Comparison of ENCODE assay signal across 1 cellular context in the genomic region with DNA sequence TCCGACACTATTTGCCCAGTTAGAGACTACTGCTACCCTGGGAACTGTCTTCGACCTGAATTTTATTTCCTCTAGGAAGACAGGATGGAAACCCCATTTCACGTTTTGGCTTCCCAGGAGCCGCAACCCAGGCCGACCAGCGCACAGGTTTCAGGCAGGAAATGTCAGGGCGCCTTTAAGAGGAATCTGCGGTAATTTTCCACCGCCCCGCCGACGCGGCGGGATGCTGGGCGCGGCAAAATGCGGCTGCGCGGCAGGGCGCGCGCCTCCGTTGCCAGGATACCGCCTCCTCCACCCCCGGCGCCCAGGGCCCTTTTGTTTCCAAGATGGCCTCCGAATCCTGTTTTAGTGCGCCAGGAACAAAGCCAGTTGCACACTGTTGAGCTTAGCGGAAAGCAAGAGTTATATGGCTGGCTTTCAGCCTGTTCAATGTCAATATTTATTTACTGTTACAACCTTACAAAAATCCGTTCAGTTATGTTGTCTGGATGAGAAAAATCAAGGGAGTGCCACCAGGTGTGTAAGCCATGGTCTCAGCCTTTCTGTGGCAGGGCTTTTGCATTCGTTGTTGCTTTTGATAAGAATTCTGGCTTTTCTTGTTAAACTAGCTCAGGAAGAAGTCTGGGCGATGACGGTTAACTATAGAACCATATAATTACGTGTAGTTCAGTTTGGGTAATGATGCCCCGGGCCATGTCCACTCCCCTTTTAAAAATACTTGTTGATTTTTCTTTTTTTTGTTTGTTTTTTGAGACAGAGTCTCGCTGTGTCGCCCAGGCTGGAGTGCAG.
TF ChIP-seq lines count a peak whose summit lies in the region.

No MANE protein-coding gene starts in this region.

TF ChIP-seq in K562, 482 proteins besides CTCF, POLR2A, EP300 and RAD21 (continued from another document and continues in another):
- TF ChIP-seq, protein P1, sequence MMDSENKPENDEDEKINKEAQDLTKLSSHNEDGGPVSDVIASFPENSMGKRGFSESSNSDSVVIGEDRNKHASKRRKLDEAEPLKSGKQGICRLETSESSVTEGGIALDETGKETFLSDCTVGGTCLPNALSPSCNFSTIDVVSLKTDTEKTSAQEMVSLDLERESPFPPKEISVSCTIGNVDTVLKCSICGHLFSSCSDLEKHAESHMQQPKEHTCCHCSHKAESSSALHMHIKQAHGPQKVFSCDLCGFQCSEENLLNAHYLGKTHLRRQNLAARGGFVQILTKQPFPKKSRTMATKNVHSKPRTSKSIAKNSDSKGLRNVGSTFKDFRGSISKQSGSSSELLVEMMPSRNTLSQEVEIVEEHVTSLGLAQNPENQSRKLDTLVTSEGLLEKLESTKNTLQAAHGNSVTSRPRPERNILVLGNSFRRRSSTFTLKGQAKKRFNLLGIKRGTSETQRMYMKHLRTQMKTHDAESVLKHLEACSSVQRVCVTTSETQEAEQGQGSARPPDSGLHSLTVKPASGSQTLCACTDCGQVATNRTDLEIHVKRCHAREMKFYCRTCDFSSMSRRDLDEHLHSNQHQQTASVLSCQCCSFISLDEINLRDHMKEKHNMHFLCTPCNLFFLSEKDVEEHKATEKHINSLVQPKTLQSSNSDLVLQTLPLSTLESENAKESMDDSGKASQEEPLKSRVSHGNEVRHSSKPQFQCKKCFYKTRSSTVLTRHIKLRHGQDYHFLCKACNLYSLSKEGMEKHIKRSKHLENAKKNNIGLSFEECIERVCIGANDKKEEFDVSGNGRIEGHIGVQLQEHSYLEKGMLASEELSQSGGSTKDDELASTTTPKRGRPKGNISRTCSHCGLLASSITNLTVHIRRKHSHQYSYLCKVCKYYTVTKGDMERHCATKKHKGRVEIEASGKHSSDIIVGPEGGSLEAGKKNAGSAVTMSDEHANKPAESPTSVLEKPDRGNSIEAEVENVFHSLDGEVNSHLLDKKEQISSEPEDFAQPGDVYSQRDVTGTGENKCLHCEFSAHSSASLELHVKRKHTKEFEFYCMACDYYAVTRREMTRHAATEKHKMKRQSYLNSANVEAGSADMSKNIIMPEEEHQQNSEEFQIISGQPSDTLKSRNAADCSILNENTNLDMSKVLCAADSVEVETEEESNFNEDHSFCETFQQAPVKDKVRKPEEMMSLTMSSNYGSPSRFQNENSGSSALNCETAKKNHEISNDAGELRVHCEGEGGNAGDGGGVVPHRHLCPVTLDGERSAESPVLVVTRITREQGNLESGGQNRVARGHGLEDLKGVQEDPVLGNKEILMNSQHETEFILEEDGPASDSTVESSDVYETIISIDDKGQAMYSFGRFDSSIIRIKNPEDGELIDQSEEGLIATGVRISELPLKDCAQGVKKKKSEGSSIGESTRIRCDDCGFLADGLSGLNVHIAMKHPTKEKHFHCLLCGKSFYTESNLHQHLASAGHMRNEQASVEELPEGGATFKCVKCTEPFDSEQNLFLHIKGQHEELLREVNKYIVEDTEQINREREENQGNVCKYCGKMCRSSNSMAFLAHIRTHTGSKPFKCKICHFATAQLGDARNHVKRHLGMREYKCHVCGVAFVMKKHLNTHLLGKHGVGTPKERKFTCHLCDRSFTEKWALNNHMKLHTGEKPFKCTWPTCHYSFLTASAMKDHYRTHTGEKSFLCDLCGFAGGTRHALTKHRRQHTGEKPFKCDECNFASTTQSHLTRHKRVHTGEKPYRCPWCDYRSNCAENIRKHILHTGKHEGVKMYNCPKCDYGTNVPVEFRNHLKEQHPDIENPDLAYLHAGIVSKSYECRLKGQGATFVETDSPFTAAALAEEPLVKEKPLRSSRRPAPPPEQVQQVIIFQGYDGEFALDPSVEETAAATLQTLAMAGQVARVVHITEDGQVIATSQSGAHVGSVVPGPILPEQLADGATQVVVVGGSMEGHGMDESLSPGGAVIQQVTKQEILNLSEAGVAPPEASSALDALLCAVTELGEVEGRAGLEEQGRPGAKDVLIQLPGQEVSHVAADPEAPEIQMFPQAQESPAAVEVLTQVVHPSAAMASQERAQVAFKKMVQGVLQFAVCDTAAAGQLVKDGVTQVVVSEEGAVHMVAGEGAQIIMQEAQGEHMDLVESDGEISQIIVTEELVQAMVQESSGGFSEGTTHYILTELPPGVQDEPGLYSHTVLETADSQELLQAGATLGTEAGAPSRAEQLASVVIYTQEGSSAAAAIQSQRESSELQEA (IDR thresholded peaks at IDR 0.05; ENCODE audit: low read depth), result no peak; the same call in 1 of the 2 replicates
- TF ChIP-seq, protein P2, sequence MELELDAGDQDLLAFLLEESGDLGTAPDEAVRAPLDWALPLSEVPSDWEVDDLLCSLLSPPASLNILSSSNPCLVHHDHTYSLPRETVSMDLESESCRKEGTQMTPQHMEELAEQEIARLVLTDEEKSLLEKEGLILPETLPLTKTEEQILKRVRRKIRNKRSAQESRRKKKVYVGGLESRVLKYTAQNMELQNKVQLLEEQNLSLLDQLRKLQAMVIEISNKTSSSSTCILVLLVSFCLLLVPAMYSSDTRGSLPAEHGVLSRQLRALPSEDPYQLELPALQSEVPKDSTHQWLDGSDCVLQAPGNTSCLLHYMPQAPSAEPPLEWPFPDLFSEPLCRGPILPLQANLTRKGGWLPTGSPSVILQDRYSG (tag; conservative IDR thresholded peaks at IDR 0.05; ENCODE audit: low read depth), result no peak
- TF ChIP-seq GABPA (tag; conservative IDR thresholded peaks at IDR 0.05; ENCODE audit: low read depth) (peak; percentile 41; the same call in 1 of the 2 replicates), GTF2E2 (tag; IDR thresholded peaks at IDR 0.05) (no peak), CCNT2 (IDR thresholded peaks at IDR 0.05; ENCODE audit: borderline replicate concordance, extremely low read depth, insufficient read length, low read depth, low read length) (peak; percentile 86), MEIS2 (IDR thresholded peaks at IDR 0.05; ENCODE audit: partially characterized antibody) (no peak), FUS (optimal IDR thresholded peaks at IDR 0.05; ENCODE audit: low read depth, low read length) (no peak), MTA3 (IDR thresholded peaks at IDR 0.05; ENCODE audit: borderline replicate concordance) (peak; percentile 61; the same call in 1 of the 2 replicates), SIN3A (IDR thresholded peaks at IDR 0.05; ENCODE audit: borderline replicate concordance in 2 of 2, control insufficient read depth in 1 of 2, low read depth in 2 of 2, low read length in 2 of 2) (peak in 1 of 2 experiments; percentile 40; a peak in 2 of 4 replicates), ARID2 (IDR thresholded peaks at IDR 0.05) (no peak), NR4A1 (CRISPR knock-in tag; IDR thresholded peaks at IDR 0.05) (no peak), NR4A1 (tag; IDR thresholded peaks at IDR 0.05) (no peak), HNRNPUL1 (IDR thresholded peaks at IDR 0.05; ENCODE audit: low read length) (no peak), POLR2AphosphoS2 (IDR thresholded peaks at IDR 0.05; ENCODE audit: low read length) (no peak), PHB (CRISPR knock-in tag; IDR thresholded peaks at IDR 0.05) (no peak), TAF7 (tag; IDR thresholded peaks at IDR 0.05) (peak; percentile 85), GABPB1 (CRISPR knock-in tag; IDR thresholded peaks at IDR 0.05) (no peak), ZNF785 (CRISPR knock-in tag; IDR thresholded peaks at IDR 0.05) (no peak), KAT8 (IDR thresholded peaks at IDR 0.05; ENCODE audit: low read depth) (peak; percentile 44; the same call in 1 of the 2 replicates)
- TF ChIP-seq, protein P3, sequence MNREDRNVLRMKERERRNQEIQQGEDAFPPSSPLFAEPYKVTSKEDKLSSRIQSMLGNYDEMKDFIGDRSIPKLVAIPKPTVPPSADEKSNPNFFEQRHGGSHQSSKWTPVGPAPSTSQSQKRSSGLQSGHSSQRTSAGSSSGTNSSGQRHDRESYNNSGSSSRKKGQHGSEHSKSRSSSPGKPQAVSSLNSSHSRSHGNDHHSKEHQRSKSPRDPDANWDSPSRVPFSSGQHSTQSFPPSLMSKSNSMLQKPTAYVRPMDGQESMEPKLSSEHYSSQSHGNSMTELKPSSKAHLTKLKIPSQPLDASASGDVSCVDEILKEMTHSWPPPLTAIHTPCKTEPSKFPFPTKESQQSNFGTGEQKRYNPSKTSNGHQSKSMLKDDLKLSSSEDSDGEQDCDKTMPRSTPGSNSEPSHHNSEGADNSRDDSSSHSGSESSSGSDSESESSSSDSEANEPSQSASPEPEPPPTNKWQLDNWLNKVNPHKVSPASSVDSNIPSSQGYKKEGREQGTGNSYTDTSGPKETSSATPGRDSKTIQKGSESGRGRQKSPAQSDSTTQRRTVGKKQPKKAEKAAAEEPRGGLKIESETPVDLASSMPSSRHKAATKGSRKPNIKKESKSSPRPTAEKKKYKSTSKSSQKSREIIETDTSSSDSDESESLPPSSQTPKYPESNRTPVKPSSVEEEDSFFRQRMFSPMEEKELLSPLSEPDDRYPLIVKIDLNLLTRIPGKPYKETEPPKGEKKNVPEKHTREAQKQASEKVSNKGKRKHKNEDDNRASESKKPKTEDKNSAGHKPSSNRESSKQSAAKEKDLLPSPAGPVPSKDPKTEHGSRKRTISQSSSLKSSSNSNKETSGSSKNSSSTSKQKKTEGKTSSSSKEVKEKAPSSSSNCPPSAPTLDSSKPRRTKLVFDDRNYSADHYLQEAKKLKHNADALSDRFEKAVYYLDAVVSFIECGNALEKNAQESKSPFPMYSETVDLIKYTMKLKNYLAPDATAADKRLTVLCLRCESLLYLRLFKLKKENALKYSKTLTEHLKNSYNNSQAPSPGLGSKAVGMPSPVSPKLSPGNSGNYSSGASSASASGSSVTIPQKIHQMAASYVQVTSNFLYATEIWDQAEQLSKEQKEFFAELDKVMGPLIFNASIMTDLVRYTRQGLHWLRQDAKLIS (CRISPR knock-in tag; IDR thresholded peaks at IDR 0.05), result no peak
- TF ChIP-seq, protein P4, sequence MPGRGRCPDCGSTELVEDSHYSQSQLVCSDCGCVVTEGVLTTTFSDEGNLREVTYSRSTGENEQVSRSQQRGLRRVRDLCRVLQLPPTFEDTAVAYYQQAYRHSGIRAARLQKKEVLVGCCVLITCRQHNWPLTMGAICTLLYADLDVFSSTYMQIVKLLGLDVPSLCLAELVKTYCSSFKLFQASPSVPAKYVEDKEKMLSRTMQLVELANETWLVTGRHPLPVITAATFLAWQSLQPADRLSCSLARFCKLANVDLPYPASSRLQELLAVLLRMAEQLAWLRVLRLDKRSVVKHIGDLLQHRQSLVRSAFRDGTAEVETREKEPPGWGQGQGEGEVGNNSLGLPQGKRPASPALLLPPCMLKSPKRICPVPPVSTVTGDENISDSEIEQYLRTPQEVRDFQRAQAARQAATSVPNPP (IDR thresholded peaks at IDR 0.05; ENCODE audit: borderline replicate concordance, insufficient read depth, insufficient read length), result no peak
- TF ChIP-seq, protein P5, sequence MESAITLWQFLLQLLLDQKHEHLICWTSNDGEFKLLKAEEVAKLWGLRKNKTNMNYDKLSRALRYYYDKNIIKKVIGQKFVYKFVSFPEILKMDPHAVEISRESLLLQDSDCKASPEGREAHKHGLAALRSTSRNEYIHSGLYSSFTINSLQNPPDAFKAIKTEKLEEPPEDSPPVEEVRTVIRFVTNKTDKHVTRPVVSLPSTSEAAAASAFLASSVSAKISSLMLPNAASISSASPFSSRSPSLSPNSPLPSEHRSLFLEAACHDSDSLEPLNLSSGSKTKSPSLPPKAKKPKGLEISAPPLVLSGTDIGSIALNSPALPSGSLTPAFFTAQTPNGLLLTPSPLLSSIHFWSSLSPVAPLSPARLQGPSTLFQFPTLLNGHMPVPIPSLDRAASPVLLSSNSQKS (CRISPR knock-in tag; IDR thresholded peaks at IDR 0.05), result no peak
- TF ChIP-seq, protein P6, sequence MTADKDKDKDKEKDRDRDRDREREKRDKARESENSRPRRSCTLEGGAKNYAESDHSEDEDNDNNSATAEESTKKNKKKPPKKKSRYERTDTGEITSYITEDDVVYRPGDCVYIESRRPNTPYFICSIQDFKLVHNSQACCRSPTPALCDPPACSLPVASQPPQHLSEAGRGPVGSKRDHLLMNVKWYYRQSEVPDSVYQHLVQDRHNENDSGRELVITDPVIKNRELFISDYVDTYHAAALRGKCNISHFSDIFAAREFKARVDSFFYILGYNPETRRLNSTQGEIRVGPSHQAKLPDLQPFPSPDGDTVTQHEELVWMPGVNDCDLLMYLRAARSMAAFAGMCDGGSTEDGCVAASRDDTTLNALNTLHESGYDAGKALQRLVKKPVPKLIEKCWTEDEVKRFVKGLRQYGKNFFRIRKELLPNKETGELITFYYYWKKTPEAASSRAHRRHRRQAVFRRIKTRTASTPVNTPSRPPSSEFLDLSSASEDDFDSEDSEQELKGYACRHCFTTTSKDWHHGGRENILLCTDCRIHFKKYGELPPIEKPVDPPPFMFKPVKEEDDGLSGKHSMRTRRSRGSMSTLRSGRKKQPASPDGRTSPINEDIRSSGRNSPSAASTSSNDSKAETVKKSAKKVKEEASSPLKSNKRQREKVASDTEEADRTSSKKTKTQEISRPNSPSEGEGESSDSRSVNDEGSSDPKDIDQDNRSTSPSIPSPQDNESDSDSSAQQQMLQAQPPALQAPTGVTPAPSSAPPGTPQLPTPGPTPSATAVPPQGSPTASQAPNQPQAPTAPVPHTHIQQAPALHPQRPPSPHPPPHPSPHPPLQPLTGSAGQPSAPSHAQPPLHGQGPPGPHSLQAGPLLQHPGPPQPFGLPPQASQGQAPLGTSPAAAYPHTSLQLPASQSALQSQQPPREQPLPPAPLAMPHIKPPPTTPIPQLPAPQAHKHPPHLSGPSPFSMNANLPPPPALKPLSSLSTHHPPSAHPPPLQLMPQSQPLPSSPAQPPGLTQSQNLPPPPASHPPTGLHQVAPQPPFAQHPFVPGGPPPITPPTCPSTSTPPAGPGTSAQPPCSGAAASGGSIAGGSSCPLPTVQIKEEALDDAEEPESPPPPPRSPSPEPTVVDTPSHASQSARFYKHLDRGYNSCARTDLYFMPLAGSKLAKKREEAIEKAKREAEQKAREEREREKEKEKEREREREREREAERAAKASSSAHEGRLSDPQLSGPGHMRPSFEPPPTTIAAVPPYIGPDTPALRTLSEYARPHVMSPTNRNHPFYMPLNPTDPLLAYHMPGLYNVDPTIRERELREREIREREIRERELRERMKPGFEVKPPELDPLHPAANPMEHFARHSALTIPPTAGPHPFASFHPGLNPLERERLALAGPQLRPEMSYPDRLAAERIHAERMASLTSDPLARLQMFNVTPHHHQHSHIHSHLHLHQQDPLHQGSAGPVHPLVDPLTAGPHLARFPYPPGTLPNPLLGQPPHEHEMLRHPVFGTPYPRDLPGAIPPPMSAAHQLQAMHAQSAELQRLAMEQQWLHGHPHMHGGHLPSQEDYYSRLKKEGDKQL (CRISPR knock-in tag; IDR thresholded peaks at IDR 0.05; ENCODE audit: borderline replicate concordance), result no peak
- TF ChIP-seq, protein P7, sequence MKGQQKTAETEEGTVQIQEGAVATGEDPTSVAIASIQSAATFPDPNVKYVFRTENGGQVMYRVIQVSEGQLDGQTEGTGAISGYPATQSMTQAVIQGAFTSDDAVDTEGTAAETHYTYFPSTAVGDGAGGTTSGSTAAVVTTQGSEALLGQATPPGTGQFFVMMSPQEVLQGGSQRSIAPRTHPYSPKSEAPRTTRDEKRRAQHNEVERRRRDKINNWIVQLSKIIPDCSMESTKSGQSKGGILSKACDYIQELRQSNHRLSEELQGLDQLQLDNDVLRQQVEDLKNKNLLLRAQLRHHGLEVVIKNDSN (CRISPR knock-in tag; IDR thresholded peaks at IDR 0.05), result no peak
